Comparison of ENCODE assay signal across 1 cellular context in the genomic region with DNA sequence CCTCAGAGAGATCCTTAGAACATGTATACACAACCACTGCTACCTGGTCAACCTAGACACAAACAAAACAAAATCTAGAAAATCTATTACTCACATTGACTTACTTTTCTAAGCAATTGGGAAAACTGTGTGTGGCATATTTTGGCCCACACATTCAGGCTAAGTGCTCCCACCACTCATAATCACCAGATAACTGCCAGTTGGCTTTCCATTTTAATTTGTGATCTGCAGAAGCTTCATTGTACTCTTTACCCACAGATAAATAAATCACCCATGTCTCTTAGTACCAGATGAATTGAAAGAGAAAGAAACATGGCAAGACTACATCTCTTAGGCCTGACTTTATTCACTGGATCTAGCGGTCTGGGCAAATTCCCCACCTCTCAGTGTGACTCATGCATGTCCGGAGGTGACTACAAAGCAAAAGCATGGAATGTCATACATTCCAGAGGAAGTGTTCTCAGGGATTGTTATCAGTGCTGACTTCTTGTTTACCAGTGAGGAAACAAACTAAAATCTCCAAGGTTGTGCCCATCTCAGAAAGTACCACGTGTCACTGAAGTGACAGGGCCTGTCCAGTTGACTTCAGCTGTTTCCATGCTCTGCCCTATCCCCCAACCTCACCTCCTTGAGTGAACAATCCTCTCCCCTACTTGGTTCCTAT.
TF ChIP-seq lines count a peak whose summit lies in the region.

No MANE protein-coding gene starts in this region.

TF ChIP-seq in HepG2, 621 proteins besides CTCF, POLR2A, EP300 and RAD21 (continued from another document and continues in another):
- TF ChIP-seq, protein P1, sequence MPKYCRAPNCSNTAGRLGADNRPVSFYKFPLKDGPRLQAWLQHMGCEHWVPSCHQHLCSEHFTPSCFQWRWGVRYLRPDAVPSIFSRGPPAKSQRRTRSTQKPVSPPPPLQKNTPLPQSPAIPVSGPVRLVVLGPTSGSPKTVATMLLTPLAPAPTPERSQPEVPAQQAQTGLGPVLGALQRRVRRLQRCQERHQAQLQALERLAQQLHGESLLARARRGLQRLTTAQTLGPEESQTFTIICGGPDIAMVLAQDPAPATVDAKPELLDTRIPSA (CRISPR knock-in tag; IDR thresholded peaks at IDR 0.05; ENCODE audit: borderline replicate concordance), result no peak
- TF ChIP-seq NCOA1 (CRISPR knock-in tag; IDR thresholded peaks at IDR 0.05), result 0 out of 2 replicates have a peak, but pooled peaks have one; percentile 44
- TF ChIP-seq ZNF12 (CRISPR knock-in tag; IDR thresholded peaks at IDR 0.05), result peak; percentile 63; the same call in 1 of the 2 replicates
- TF ChIP-seq, protein P2, sequence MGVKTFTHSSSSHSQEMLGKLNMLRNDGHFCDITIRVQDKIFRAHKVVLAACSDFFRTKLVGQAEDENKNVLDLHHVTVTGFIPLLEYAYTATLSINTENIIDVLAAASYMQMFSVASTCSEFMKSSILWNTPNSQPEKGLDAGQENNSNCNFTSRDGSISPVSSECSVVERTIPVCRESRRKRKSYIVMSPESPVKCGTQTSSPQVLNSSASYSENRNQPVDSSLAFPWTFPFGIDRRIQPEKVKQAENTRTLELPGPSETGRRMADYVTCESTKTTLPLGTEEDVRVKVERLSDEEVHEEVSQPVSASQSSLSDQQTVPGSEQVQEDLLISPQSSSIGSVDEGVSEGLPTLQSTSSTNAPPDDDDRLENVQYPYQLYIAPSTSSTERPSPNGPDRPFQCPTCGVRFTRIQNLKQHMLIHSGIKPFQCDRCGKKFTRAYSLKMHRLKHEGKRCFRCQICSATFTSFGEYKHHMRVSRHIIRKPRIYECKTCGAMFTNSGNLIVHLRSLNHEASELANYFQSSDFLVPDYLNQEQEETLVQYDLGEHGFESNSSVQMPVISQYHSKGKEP (CRISPR knock-in tag; IDR thresholded peaks at IDR 0.05), result no peak
- TF ChIP-seq, protein P3, sequence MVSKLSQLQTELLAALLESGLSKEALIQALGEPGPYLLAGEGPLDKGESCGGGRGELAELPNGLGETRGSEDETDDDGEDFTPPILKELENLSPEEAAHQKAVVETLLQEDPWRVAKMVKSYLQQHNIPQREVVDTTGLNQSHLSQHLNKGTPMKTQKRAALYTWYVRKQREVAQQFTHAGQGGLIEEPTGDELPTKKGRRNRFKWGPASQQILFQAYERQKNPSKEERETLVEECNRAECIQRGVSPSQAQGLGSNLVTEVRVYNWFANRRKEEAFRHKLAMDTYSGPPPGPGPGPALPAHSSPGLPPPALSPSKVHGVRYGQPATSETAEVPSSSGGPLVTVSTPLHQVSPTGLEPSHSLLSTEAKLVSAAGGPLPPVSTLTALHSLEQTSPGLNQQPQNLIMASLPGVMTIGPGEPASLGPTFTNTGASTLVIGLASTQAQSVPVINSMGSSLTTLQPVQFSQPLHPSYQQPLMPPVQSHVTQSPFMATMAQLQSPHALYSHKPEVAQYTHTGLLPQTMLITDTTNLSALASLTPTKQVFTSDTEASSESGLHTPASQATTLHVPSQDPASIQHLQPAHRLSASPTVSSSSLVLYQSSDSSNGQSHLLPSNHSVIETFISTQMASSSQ (IDR thresholded peaks at IDR 0.05; ENCODE audit: low read depth), result peak; percentile 69; the same call in 1 of the 2 replicates
- TF ChIP-seq, protein P3 (CRISPR knock-in tag; IDR thresholded peaks at IDR 0.05; ENCODE audit: borderline replicate concordance), result peak; percentile 57; the same call in 1 of the 2 replicates
- 0 out of 2 replicates have a peak, but pooled peaks have one; percentile 7 for TF ChIP-seq STAG1 (CRISPR knock-in tag; IDR thresholded peaks at IDR 0.05)
- peak; percentile 93; the same call in 1 of the 2 replicates for TF ChIP-seq ZSCAN9 (CRISPR knock-in tag; IDR thresholded peaks at IDR 0.05; ENCODE audit: borderline replicate concordance)
- TF ChIP-seq, protein P4, sequence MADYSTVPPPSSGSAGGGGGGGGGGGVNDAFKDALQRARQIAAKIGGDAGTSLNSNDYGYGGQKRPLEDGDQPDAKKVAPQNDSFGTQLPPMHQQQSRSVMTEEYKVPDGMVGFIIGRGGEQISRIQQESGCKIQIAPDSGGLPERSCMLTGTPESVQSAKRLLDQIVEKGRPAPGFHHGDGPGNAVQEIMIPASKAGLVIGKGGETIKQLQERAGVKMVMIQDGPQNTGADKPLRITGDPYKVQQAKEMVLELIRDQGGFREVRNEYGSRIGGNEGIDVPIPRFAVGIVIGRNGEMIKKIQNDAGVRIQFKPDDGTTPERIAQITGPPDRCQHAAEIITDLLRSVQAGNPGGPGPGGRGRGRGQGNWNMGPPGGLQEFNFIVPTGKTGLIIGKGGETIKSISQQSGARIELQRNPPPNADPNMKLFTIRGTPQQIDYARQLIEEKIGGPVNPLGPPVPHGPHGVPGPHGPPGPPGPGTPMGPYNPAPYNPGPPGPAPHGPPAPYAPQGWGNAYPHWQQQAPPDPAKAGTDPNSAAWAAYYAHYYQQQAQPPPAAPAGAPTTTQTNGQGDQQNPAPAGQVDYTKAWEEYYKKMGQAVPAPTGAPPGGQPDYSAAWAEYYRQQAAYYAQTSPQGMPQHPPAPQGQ (CRISPR knock-in tag; IDR thresholded peaks at IDR 0.05; ENCODE audit: borderline replicate concordance), result 0 out of 2 replicates have a peak, but pooled peaks have one; percentile 64
- TF ChIP-seq TBX2 (CRISPR knock-in tag; IDR thresholded peaks at IDR 0.05; ENCODE audit: borderline replicate concordance), result peak; percentile 91
- TF ChIP-seq NCOA2 (CRISPR knock-in tag; IDR thresholded peaks at IDR 0.05), result peak; percentile 96
- TF ChIP-seq CBX5 (CRISPR knock-in tag; IDR thresholded peaks at IDR 0.05; ENCODE audit: borderline replicate concordance), result peak; percentile 70; the same call in 1 of the 2 replicates
- TF ChIP-seq, protein P5, sequence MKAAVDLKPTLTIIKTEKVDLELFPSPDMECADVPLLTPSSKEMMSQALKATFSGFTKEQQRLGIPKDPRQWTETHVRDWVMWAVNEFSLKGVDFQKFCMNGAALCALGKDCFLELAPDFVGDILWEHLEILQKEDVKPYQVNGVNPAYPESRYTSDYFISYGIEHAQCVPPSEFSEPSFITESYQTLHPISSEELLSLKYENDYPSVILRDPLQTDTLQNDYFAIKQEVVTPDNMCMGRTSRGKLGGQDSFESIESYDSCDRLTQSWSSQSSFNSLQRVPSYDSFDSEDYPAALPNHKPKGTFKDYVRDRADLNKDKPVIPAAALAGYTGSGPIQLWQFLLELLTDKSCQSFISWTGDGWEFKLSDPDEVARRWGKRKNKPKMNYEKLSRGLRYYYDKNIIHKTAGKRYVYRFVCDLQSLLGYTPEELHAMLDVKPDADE (CRISPR knock-in tag; IDR thresholded peaks at IDR 0.05), result no peak
- TF ChIP-seq, protein P6, sequence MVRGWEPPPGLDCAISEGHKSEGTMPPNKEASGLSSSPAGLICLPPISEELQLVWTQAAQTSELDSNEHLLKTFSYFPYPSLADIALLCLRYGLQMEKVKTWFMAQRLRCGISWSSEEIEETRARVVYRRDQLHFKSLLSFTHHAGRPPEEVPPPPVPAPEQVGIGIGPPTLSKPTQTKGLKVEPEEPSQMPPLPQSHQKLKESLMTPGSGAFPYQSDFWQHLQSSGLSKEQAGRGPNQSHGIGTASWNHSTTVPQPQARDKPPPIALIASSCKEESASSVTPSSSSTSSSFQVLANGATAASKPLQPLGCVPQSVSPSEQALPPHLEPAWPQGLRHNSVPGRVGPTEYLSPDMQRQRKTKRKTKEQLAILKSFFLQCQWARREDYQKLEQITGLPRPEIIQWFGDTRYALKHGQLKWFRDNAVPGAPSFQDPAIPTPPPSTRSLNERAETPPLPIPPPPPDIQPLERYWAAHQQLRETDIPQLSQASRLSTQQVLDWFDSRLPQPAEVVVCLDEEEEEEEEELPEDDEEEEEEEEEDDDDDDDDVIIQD (CRISPR knock-in tag; IDR thresholded peaks at IDR 0.05; ENCODE audit: low read depth), result peak; percentile 97
- TF ChIP-seq, protein P7, sequence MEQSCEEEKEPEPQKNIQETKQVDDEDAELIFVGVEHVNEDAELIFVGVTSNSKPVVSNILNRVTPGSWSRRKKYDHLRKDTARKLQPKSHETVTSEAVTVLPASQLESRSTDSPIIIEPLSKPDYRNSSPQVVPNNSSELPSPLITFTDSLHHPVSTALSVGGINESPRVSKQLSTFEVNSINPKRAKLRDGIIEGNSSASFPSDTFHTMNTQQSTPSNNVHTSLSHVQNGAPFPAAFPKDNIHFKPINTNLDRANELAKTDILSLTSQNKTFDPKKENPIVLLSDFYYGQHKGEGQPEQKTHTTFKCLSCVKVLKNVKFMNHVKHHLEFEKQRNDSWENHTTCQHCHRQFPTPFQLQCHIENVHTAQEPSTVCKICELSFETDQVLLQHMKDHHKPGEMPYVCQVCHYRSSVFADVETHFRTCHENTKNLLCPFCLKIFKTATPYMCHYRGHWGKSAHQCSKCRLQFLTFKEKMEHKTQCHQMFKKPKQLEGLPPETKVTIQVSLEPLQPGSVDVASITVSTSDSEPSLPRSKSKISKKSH (CRISPR knock-in tag; IDR thresholded peaks at IDR 0.05; ENCODE audit: borderline replicate concordance), result no peak
- TF ChIP-seq REPIN1 (CRISPR knock-in tag; IDR thresholded peaks at IDR 0.05; ENCODE audit: borderline replicate concordance, low read depth), result peak; percentile 55; the same call in 1 of the 2 replicates
- no peak for TF ChIP-seq ZNF672 (CRISPR knock-in tag; IDR thresholded peaks at IDR 0.05)
- peak; percentile 87; the same call in 1 of the 2 replicates for TF ChIP-seq ZBTB20 (CRISPR knock-in tag; IDR thresholded peaks at IDR 0.05; ENCODE audit: borderline replicate concordance, low read depth)
- peak; percentile 55; the same call in 1 of the 2 replicates for TF ChIP-seq ZNF558 (CRISPR knock-in tag; IDR thresholded peaks at IDR 0.05; ENCODE audit: borderline replicate concordance)
- TF ChIP-seq ZNF616 (CRISPR knock-in tag; IDR thresholded peaks at IDR 0.05; ENCODE audit: low read depth), result no peak
- TF ChIP-seq ARNTL (CRISPR knock-in tag; IDR thresholded peaks at IDR 0.05), result peak; percentile 77
- TF ChIP-seq, protein P8, sequence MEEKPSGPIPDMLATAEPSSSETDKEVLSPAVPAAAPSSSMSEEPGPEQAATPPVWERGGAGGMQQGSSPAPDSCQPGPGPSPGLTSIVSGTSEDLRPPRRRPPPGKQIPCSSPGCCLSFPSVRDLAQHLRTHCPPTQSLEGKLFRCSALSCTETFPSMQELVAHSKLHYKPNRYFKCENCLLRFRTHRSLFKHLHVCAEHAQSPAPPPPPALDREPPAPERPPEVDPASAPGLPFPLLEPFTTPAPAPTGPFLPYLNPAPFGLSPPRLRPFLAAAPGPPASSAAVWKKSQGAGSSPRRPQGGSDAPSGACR (CRISPR knock-in tag; IDR thresholded peaks at IDR 0.05), result peak; percentile 83; the same call in 1 of the 2 replicates
- 0 out of 2 replicates have a peak, but pooled peaks have one; percentile 35 for TF ChIP-seq RELA (CRISPR knock-in tag; IDR thresholded peaks at IDR 0.05)
- no peak for TF ChIP-seq ZNF563 (CRISPR knock-in tag; IDR thresholded peaks at IDR 0.05)
- TF ChIP-seq ZNF792 (CRISPR knock-in tag; IDR thresholded peaks at IDR 0.05), result peak; percentile 98
- TF ChIP-seq, protein P9, sequence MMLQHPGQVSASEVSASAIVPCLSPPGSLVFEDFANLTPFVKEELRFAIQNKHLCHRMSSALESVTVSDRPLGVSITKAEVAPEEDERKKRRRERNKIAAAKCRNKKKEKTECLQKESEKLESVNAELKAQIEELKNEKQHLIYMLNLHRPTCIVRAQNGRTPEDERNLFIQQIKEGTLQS (CRISPR knock-in tag; IDR thresholded peaks at IDR 0.05), result peak; percentile 98
- no peak for TF ChIP-seq ZNF709 (CRISPR knock-in tag; IDR thresholded peaks at IDR 0.05)
- peak; percentile 52; the same call in 1 of the 2 replicates for TF ChIP-seq ZNF652 (CRISPR knock-in tag; IDR thresholded peaks at IDR 0.05; ENCODE audit: borderline replicate concordance, low read depth)
- TF ChIP-seq, protein P10, sequence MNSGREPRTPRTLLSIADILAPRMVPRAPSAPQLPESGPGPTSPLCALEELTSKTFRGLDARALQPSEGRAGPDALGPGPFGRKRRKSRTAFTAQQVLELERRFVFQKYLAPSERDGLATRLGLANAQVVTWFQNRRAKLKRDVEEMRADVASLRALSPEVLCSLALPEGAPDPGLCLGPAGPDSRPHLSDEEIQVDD (CRISPR knock-in tag; IDR thresholded peaks at IDR 0.05; ENCODE audit: borderline replicate concordance), result no peak
- TF ChIP-seq NFE2 (CRISPR knock-in tag; IDR thresholded peaks at IDR 0.05), result no peak
- no peak for TF ChIP-seq ZNF883 (CRISPR knock-in tag; IDR thresholded peaks at IDR 0.05; ENCODE audit: not compliant biosample characterization)
- peak; percentile 56; the same call in 1 of the 2 replicates for TF ChIP-seq NR2F2 (IDR thresholded peaks at IDR 0.05; ENCODE audit: borderline replicate concordance, low read depth)
- no peak for TF ChIP-seq ARNT (IDR thresholded peaks at IDR 0.05)
- peak; percentile 67; the same call in 1 of the 2 replicates for TF ChIP-seq DMAP1 (CRISPR knock-in tag; IDR thresholded peaks at IDR 0.05)
- no peak for TF ChIP-seq AGO1 (IDR thresholded peaks at IDR 0.05; ENCODE audit: low read depth, low read length, poor library complexity, severe bottlenecking)
- TF ChIP-seq ZNF550 (CRISPR knock-in tag; IDR thresholded peaks at IDR 0.05; ENCODE audit: borderline replicate concordance), result no peak
- TF ChIP-seq, protein P11, sequence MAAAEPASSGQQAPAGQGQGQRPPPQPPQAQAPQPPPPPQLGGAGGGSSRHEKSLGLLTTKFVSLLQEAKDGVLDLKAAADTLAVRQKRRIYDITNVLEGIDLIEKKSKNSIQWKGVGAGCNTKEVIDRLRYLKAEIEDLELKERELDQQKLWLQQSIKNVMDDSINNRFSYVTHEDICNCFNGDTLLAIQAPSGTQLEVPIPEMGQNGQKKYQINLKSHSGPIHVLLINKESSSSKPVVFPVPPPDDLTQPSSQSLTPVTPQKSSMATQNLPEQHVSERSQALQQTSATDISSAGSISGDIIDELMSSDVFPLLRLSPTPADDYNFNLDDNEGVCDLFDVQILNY (CRISPR knock-in tag; conservative IDR thresholded peaks at IDR 0.05), result no peak
- TF ChIP-seq, protein P12, sequence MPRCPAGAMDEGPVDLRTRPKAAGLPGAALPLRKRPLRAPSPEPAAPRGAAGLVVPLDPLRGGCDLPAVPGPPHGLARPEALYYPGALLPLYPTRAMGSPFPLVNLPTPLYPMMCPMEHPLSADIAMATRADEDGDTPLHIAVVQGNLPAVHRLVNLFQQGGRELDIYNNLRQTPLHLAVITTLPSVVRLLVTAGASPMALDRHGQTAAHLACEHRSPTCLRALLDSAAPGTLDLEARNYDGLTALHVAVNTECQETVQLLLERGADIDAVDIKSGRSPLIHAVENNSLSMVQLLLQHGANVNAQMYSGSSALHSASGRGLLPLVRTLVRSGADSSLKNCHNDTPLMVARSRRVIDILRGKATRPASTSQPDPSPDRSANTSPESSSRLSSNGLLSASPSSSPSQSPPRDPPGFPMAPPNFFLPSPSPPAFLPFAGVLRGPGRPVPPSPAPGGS (CRISPR knock-in tag; IDR thresholded peaks at IDR 0.05), result no peak
- no peak for TF ChIP-seq SMAD1 (CRISPR knock-in tag; IDR thresholded peaks at IDR 0.05; ENCODE audit: borderline replicate concordance, low read depth)
- no peak for TF ChIP-seq ZBTB21 (CRISPR knock-in tag; IDR thresholded peaks at IDR 0.05)
